Comparison of ENCODE assay signal across 1 cellular context in genomic region chrX:13467243-13467642, GRCh38.
TF ChIP-seq lines count a peak whose summit lies in the region.

No MANE protein-coding gene starts in this region.

TF ChIP-seq in IMR-90, 13 proteins besides CTCF, POLR2A, EP300 and RAD21 (continued from another document):
- no peak for TF ChIP-seq USF2 (IDR thresholded peaks at IDR 0.05; ENCODE audit: low read depth, low read length)
- TF ChIP-seq FOS (IDR thresholded peaks at IDR 0.05; ENCODE audit: low read depth, low read length): no peak
